In genomic region chr2:102080451-102081054, GRCh38 we compare ENCODE assay signal across 10 cellular contexts.
DNase-seq lines count a peak whose midpoint lies in the region; ATAC-seq, FAIRE-seq and TF ChIP-seq lines count a peak whose summit lies in the region.
"Had no signal": no experiment of that assay in that cellular context is flagged by ENCODE, and none has a peak within 500 bp of the region (broad histone marks: within the 10 kb centered on the region; RNA-seq: fewer than 3 reads in every experiment).

No MANE protein-coding gene starts in this region.

- DNase-seq in MV-4-11 (lab: John Stamatoyannopoulos, UW) (peak; percentile 52), NCI-H2107 treated with DMSO at 0.1 percent for 48 hours (lab: John Stamatoyannopoulos, UW; ENCODE audit: unreplicated experiment) (no peak), DMS53 (lab: John Stamatoyannopoulos, UW) (no peak), D721Med (ENCODE audit: insufficient read length, low spot score) (no peak)
- DNase-seq: amniotic stem cell, NCI-H2029 had no signal

- ATAC-seq in GM18519 (IDR thresholded peaks at IDR 0.05; ENCODE audit: low FRiP score, unreplicated experiment) (peak; percentile 54), GM21526 (IDR thresholded peaks at IDR 0.05; ENCODE audit: low FRiP score, unreplicated experiment) (peak; percentile 48)

- no peak for TF ChIP-seq CTCF in D721Med (IDR thresholded peaks at IDR 0.05; ENCODE audit: insufficient read depth, missing control alignments)

- peak; percentile 58 for FAIRE-seq in islet of Langerhans (lab: Jason Lieb, UNC)
- no peak for FAIRE-seq in D721Med (lab: Jason Lieb, UNC)
- FAIRE-seq: frontal cortex had no signal
